In genomic region chr3:2851356-2851755, GRCh38 we compare ENCODE assay signal across 21 cellular contexts.
A peak's percentile ranks its signal among the peaks of the same experiment; 100 is the strongest.
DNase-seq lines count a peak whose midpoint lies in the region; ATAC-seq, FAIRE-seq and TF ChIP-seq lines count a peak whose summit lies in the region.
"Had no signal": no experiment of that assay in that cellular context is flagged by ENCODE, and none has a peak within 500 bp of the region (broad histone marks: within the 10 kb centered on the region; RNA-seq: fewer than 3 reads in every experiment).

No MANE protein-coding gene starts in this region.

- no peak for TF ChIP-seq CTCF in liver (IDR thresholded peaks at IDR 0.05; ENCODE audit: low read depth, low read length, missing input control)
- no peak for TF ChIP-seq CTCF in HepG2 (CRISPR knock-in tag; IDR thresholded peaks at IDR 0.05)
- TF ChIP-seq CTCF in SK-N-SH (IDR thresholded peaks at IDR 0.05), result no peak
- no peak for TF ChIP-seq CTCF in endothelial cell (IDR thresholded peaks at IDR 0.05; ENCODE audit: unreplicated experiment)

- no peak overlapping the region for H3K56ac ChIP-seq in mesendoderm (ENCODE audit: low read length)

- H2BK15ac ChIP-seq in mesendoderm (replicated peaks; ENCODE audit: low read depth), result no peak overlapping the region

- BruUV-seq in HepG2 (replicated peaks; lab: Mats Ljungman, UMichigan), result no TSS peak

- no peak overlapping the region for H3K4me2 ChIP-seq in HepG2 (ENCODE audit: low read depth, low read length)
- no peak overlapping the region for H3K4me2 ChIP-seq in mesendoderm (ENCODE audit: low read length)
- H3K4me2 ChIP-seq in SK-N-SH, result no peak overlapping the region
- H3K4me2 ChIP-seq: BLaER1, GM23338, KMS-11 had no signal

- H3F3A ChIP-seq in SK-N-SH (replicated peaks; ENCODE audit: insufficient read depth), result no peaks in the 10 kb centered on the region

- peaks cover 32% of the 10 kb centered on the region for H3K9me3 Mint-ChIP-seq in endothelial cell (ENCODE audit: unreplicated experiment)
- H3K9me3 Mint-ChIP-seq: CD8-positive, alpha-beta T cell had no signal

- CTCF ChIA-PET in HepG2 (lab: Yijun Ruan, JAX; ENCODE audit: low intra/inter-chr PET ratio, low total read pairs) (no interaction called here), SK-N-SH (lab: Yijun Ruan, JAX) (interaction anchor here (0.6 kb wide), 1 partner anchor 34 kb away, joined by 3 read pairs; no protein-coding TSS in a partner anchor)

- no peak overlapping the region for H3K4ac ChIP-seq in mesendoderm (ENCODE audit: low read depth, low read length)

- no peak for DNase-seq in HepG2 (ENCODE audit: low spot score)
- DNase-seq in mesendoderm, result peak; percentile 41
- no peak for DNase-seq in SK-N-SH
- no peak for DNase-seq in endothelial cell (ENCODE audit: low spot score)
- DNase-seq in NCI-H2196 (lab: John Stamatoyannopoulos, UW; ENCODE audit: unreplicated experiment), result no peak
- DNase-seq: CD8-positive, alpha-beta T cell; GF-D8; NCI-H1436 treated with DMSO at 0.1 percent for 48 hours; NCI-H2081; NCI-H510A treated with DMSO at 0.1 percent for 48 hours; SHP77 treated with DMSO at 0.1 percent for 48 hours had no signal

- no peaks in the 10 kb centered on the region for H3K4me1 Mint-ChIP-seq in endothelial cell (ENCODE audit: unreplicated experiment)
- H3K4me1 Mint-ChIP-seq: GM23338 had no signal

- H3K79me1 ChIP-seq in mesendoderm (ENCODE audit: low read length), result no peaks in the 10 kb centered on the region

- in situ Hi-C loops in HepG2 (cut with HindIII; ENCODE audit: extremely low pct_ligation_motif_present, low pct_unique_long_range_greater_than_20kb), result no loop called here

- H2BK120ac ChIP-seq in mesendoderm (ENCODE audit: low read depth, low read length), result no peak overlapping the region

- H4K8ac ChIP-seq in mesendoderm (ENCODE audit: low read depth, low read length), result no peak overlapping the region

- no peak overlapping the region for H3K23ac ChIP-seq in mesendoderm (ENCODE audit: low read length)

- H3K36me3 ChIP-seq in liver (ENCODE audit: control insufficient read depth in 4 of 4, insufficient read depth in 3 of 4, low read depth in 1 of 4, low read length in 3 of 4) (no peaks in the 10 kb centered on the region), HepG2 (replicated peaks in 1 of 2; ENCODE audit: control insufficient read depth in 1 of 2, insufficient read depth in 2 of 2, low read length in 2 of 2) (no peaks in the 10 kb centered on the region), mesendoderm (ENCODE audit: control insufficient read depth, insufficient read depth, low read length) (no peaks in the 10 kb centered on the region), SK-N-SH (replicated peaks in 1 of 2; ENCODE audit: control insufficient read depth in 1 of 2, insufficient read depth in 2 of 2, low read length in 1 of 2) (no peaks in the 10 kb centered on the region)
- H3K36me3 ChIP-seq: BLaER1 had no signal

- no peak overlapping the region for H4K5ac ChIP-seq in mesendoderm (ENCODE audit: low read length)

- H3K27me3 ChIP-seq in liver (ENCODE audit: control insufficient read depth in 4 of 4, insufficient read depth in 4 of 4, low read length in 3 of 4) (no peaks in the 10 kb centered on the region), HepG2 (ENCODE audit: control insufficient read depth in 1 of 2, insufficient read depth in 2 of 2, low read length in 2 of 2) (no peaks in the 10 kb centered on the region), mesendoderm (ENCODE audit: insufficient read depth, low read length, poor library complexity) (no peaks in the 10 kb centered on the region), SK-N-SH (ENCODE audit: insufficient read depth) (no peaks in the 10 kb centered on the region)
- H3K27me3 ChIP-seq: BLaER1 had no signal

- H2BK5ac ChIP-seq in mesendoderm (ENCODE audit: low read length), result no peak overlapping the region

- TF ChIP-seq EP300 in HepG2 (IDR thresholded peaks at IDR 0.05; ENCODE audit: low read depth in 2 of 2, low read length in 2 of 2), result no peak
- no peak for TF ChIP-seq EP300 in HepG2 (CRISPR knock-in tag; IDR thresholded peaks at IDR 0.05; ENCODE audit: borderline replicate concordance)
- TF ChIP-seq EP300 in SK-N-SH (IDR thresholded peaks at IDR 0.05; ENCODE audit: borderline replicate concordance in 1 of 2, low read depth in 1 of 2, low read length in 1 of 2), result no peak

- no peak overlapping the region for H3K4me3 Mint-ChIP-seq in endothelial cell (ENCODE audit: unreplicated experiment)
- H3K4me3 Mint-ChIP-seq: CD8-positive, alpha-beta T cell; GM23338 had no signal

- no peaks in the 10 kb centered on the region for H3K79me2 ChIP-seq in HepG2 (ENCODE audit: insufficient read depth, low read length)
- no peaks in the 10 kb centered on the region for H3K79me2 ChIP-seq in mesendoderm (ENCODE audit: control insufficient read depth, insufficient read depth, low read length)
- H3K79me2 ChIP-seq in SK-N-SH (ENCODE audit: insufficient read depth), result no peaks in the 10 kb centered on the region

- POLR2A ChIA-PET in HepG2 (lab: Yijun Ruan, JAX) (no interaction called here), SK-N-SH (lab: Yijun Ruan, JAX) (no interaction called here)

- H2AK5ac ChIP-seq in mesendoderm (ENCODE audit: low read length), result no peak overlapping the region

- TF ChIP-seq POLR2A in HepG2 (IDR thresholded peaks at IDR 0.05; ENCODE audit: insufficient read depth in 1 of 2, low read depth in 2 of 2, low read length in 2 of 2), result no peak

- peaks cover 7% of the 10 kb centered on the region for H3K36me3 Mint-ChIP-seq in endothelial cell (ENCODE audit: low read depth, unreplicated experiment)
- H3K36me3 Mint-ChIP-seq: CD8-positive, alpha-beta T cell had no signal

- no peaks in the 10 kb centered on the region for H4K20me1 ChIP-seq in HepG2 (ENCODE audit: insufficient read depth, low read length)
- H4K20me1 ChIP-seq in SK-N-SH (ENCODE audit: insufficient read depth), result no peaks in the 10 kb centered on the region
- H4K20me1 ChIP-seq: BLaER1 had no signal

- H3K9me2 ChIP-seq in SK-N-SH, result no peaks in the 10 kb centered on the region

- no peak for TF ChIP-seq RAD21 in liver (IDR thresholded peaks at IDR 0.05)
- no peak for TF ChIP-seq RAD21 in HepG2 (CRISPR knock-in tag; IDR thresholded peaks at IDR 0.05)
- no peak for TF ChIP-seq RAD21 in SK-N-SH (IDR thresholded peaks at IDR 0.05; ENCODE audit: low read length)

- WGBS in liver, result 23% methylated on average over 3 of the region's 3 CpGs
- 2% methylated on average over 3 of the region's 3 CpGs for WGBS in HepG2 (ENCODE audit: low lambda C conversion rate)
- no CpG with 5 or more reads among the region's 3 CpGs for WGBS in mesendoderm (ENCODE audit: extremely low coverage, insufficient coverage, low lambda C conversion rate)
- 30% methylated on average over 3 of the region's 3 CpGs for WGBS in SK-N-SH (ENCODE audit: low lambda C conversion rate)

- no peak overlapping the region for H3K18ac ChIP-seq in mesendoderm (ENCODE audit: low read length)

- H3K4me3 ChIP-seq in liver (ENCODE audit: low read depth in 1 of 3, low read length in 3 of 3) (no peak overlapping the region), HepG2 (replicated peaks in 1 of 3; ENCODE audit: insufficient read depth in 1 of 3, low read depth in 2 of 3, low read length in 3 of 3) (no peak overlapping the region), mesendoderm (ENCODE audit: low read length) (no peak overlapping the region), SK-N-SH (ENCODE audit: low read depth in 2 of 2, low read length in 1 of 2) (no peak overlapping the region)
- H3K4me3 ChIP-seq: BLaER1, GM23338 had no signal

- FAIRE-seq in HepG2 (lab: Jason Lieb, UNC) (no peak), islet of Langerhans (lab: Jason Lieb, UNC) (peak; percentile 58)
- FAIRE-seq: A204.1, D721Med, GM12891, GM18507 had no signal

- H3K9ac ChIP-seq in liver (ENCODE audit: low read depth in 1 of 2, low read length in 2 of 2) (peak overlapping the region in 1 of 2 donors; percentile 36), HepG2 (ENCODE audit: insufficient read depth, low read depth, low read length) (no peak overlapping the region), mesendoderm (ENCODE audit: low read length) (no peak overlapping the region), SK-N-SH (no peak overlapping the region)
- H3K9ac ChIP-seq: BLaER1, KMS-11 had no signal

- H3K27ac ChIP-seq in liver (ENCODE audit: low read depth in 1 of 2, low read length in 2 of 2) (peak overlapping the region; percentile 39 to 57), HepG2 (ENCODE audit: extremely low read length, insufficient read depth, low read length) (no peak overlapping the region), mesendoderm (ENCODE audit: low read depth, low read length) (no peak overlapping the region), SK-N-SH (ENCODE audit: low read depth in 2 of 2, low read length in 1 of 2) (no peak overlapping the region)
- H3K27ac ChIP-seq: BLaER1, KMS-11 had no signal

- ATAC-seq in HepG2, result no peak
- ATAC-seq in HG02588 (IDR thresholded peaks at IDR 0.05; ENCODE audit: unreplicated experiment), result no peak
- ATAC-seq: CD8-positive, alpha-beta T cell; GM23338 had no signal

- intact Hi-C loops in HepG2 (cut with micrococcal nuclease; ENCODE audit: unreplicated experiment), result no loop called here

- H3K9me3 ChIP-seq in liver (ENCODE audit: control insufficient read depth in 4 of 4, low read length in 3 of 4) (no peaks in the 10 kb centered on the region), HepG2 (ENCODE audit: low read length) (no peaks in the 10 kb centered on the region), SK-N-SH (no peaks in the 10 kb centered on the region; the same call in 1 of the 2 replicates)
- H3K9me3 ChIP-seq: BLaER1 had no signal

- peaks cover 0 to 23% (median 19%) of the 10 kb centered on the region in 4 donors for H3K4me1 ChIP-seq in liver (ENCODE audit: control insufficient read depth in 4 of 4, insufficient read depth in 4 of 4, low read length in 3 of 4)
- H3K4me1 ChIP-seq in HepG2 (ENCODE audit: insufficient read depth, low read length), result no peaks in the 10 kb centered on the region
- H3K4me1 ChIP-seq in mesendoderm (ENCODE audit: control insufficient read depth, low read depth, low read length), result no peaks in the 10 kb centered on the region
- no peaks in the 10 kb centered on the region; a peak in 1 of 4 replicates for H3K4me1 ChIP-seq in SK-N-SH (ENCODE audit: control insufficient read depth in 1 of 2, insufficient read depth in 2 of 2, low read depth in 1 of 2, low read length in 1 of 2)
- H3K4me1 ChIP-seq: BLaER1 had no signal

- no peak overlapping the region for H2AFZ ChIP-seq in HepG2 (ENCODE audit: low read length)
- no peak overlapping the region for H2AFZ ChIP-seq in SK-N-SH (ENCODE audit: low read depth)
- H2AFZ ChIP-seq: GM23338 had no signal

- no peak overlapping the region for H3K27ac Mint-ChIP-seq in endothelial cell (ENCODE audit: unreplicated experiment)
- H3K27ac Mint-ChIP-seq: CD8-positive, alpha-beta T cell; GM23338 had no signal

- peaks cover 4% of the 10 kb centered on the region for H3K27me3 Mint-ChIP-seq in endothelial cell (ENCODE audit: unreplicated experiment)

TF ChIP-seq in liver, 16 proteins besides CTCF, POLR2A, EP300 and RAD21 (continues in another document):
- TF ChIP-seq GABPA (IDR thresholded peaks at IDR 0.05 in 1 of 2, conservative IDR thresholded peaks at IDR 0.05 in 1 of 2) (no peak), SP1 (IDR thresholded peaks at IDR 0.05) (no peak)

TF ChIP-seq in HepG2, 621 proteins besides CTCF, POLR2A, EP300 and RAD21 (continues in another document):
- no peak for TF ChIP-seq SRF (IDR thresholded peaks at IDR 0.05; ENCODE audit: low read depth, low read length)

TF ChIP-seq in SK-N-SH, 30 proteins besides CTCF, POLR2A, EP300 and RAD21 (continues in another document):
- TF ChIP-seq SIN3A (IDR thresholded peaks at IDR 0.05; ENCODE audit: borderline replicate concordance, low read depth, low read length), result no peak
- no peak for TF ChIP-seq NRF1 (IDR thresholded peaks at IDR 0.05; ENCODE audit: low read depth, low read length)

Comparison
In these comparisons a context has a peak if more than half of its experiments do, and no peak if none do; other contexts are left out.
1. H3K27ac ChIP-seq: peak in liver (2 of 2); none in HepG2 (single experiment), mesendoderm (single experiment) and SK-N-SH (0 of 2).